Comparison of ENCODE assay signal across 13 cellular contexts in genomic region chr6:15253107-15254073, GRCh38. TPM values are rescaled to one million over a fixed set of nuclear protein-coding genes. Genes with fewer than 3 reads are reported as not detected.
DNase-seq lines count a peak whose midpoint lies in the region; ATAC-seq and TF ChIP-seq lines count a peak whose summit lies in the region.
"Had no signal": no experiment of that assay in that cellular context is flagged by ENCODE, and none has a peak within 500 bp of the region (broad histone marks: within the 10 kb centered on the region; RNA-seq: fewer than 3 reads in every experiment).

No MANE protein-coding gene starts in this region.

- H3K4me3 ChIP-seq in psoas muscle, result no peak overlapping the region
- no peak overlapping the region for H3K4me3 ChIP-seq in neuronal stem cell (ENCODE audit: low read length in 2 of 2)
- H3K4me3 ChIP-seq in thyroid gland (replicated peaks in 1 of 3), result no peak overlapping the region
- H3K4me3 ChIP-seq: mucosa of descending colon had no signal

- TF ChIP-seq POLR2A in thyroid gland (IDR thresholded peaks at IDR 0.05), result no peak

- in situ Hi-C loops in KBM-7 (cut with MboI; ENCODE audit: low pct_unique_long_range_greater_than_20kb, low sequenced_read_pairs), result no loop called here

- no peak overlapping the region for H2AK5ac ChIP-seq in neuronal stem cell (ENCODE audit: low read depth, low read length)

- peaks cover 3% of the 10 kb centered on the region for H3K9me3 Mint-ChIP-seq in activated CD4-positive, alpha-beta T cell treated with anti-CD3 and anti-CD28 coated beads for 36 hours (ENCODE audit: low read depth)
- H3K9me3 Mint-ChIP-seq in activated naive CD8-positive, alpha-beta T cell treated with anti-CD3 and anti-CD28 coated beads, Interleukin-2, amount 50 U/mL, for 24 hours, result no peaks in the 10 kb centered on the region

- peak overlapping the region; percentile 91 for H3K4me3 Mint-ChIP-seq in activated CD4-positive, alpha-beta T cell treated with anti-CD3 and anti-CD28 coated beads for 36 hours
- peak overlapping the region; percentile 95 for H3K4me3 Mint-ChIP-seq in activated naive CD8-positive, alpha-beta T cell treated with anti-CD3 and anti-CD28 coated beads, Interleukin-2, amount 50 U/mL, for 24 hours

- H3K27me3 Mint-ChIP-seq in activated CD4-positive, alpha-beta T cell treated with anti-CD3 and anti-CD28 coated beads for 36 hours, result no peaks in the 10 kb centered on the region
- no peaks in the 10 kb centered on the region for H3K27me3 Mint-ChIP-seq in activated naive CD8-positive, alpha-beta T cell treated with anti-CD3 and anti-CD28 coated beads, Interleukin-2, amount 50 U/mL, for 24 hours

- H3K4me1 Mint-ChIP-seq in activated CD4-positive, alpha-beta T cell treated with anti-CD3 and anti-CD28 coated beads for 36 hours, result peaks cover 91% of the 10 kb centered on the region
- H3K4me1 Mint-ChIP-seq in activated naive CD8-positive, alpha-beta T cell treated with anti-CD3 and anti-CD28 coated beads, Interleukin-2, amount 50 U/mL, for 24 hours, result peaks cover 95% of the 10 kb centered on the region

- POLR2A ChIA-PET in activated CD4-positive, alpha-beta T cell treated with anti-CD3 and anti-CD28 coated beads for 36 hours (lab: Charles Lee), result interaction anchor here (0.7 to 1.0 kb wide), 3 partner anchors 135 to 518 kb away, joined by 3 to 6 read pairs (median 4); no protein-coding TSS in a partner anchor

- H3K4me1 ChIP-seq in psoas muscle (peaks cover 59% of the 10 kb centered on the region), neuronal stem cell (ENCODE audit: control insufficient read depth in 2 of 2, insufficient read depth in 1 of 2, low read depth in 1 of 2, low read length in 2 of 2) (peaks cover 8 to 18% of the 10 kb centered on the region in 2 donors), thyroid gland (peaks cover 20 to 27% of the 10 kb centered on the region in 2 donors)

- CTCF ChIA-PET in activated CD4-positive, alpha-beta T cell treated with anti-CD3 and anti-CD28 coated beads for 36 hours (lab: Charles Lee), result interaction anchor here (0.8 to 1.0 kb wide), 3 partner anchors 11 to 148 kb away, joined by 3 to 4 read pairs (median 4); no protein-coding TSS in a partner anchor

- H3K79me1 ChIP-seq in neuronal stem cell (ENCODE audit: low read depth, low read length), result no peaks in the 10 kb centered on the region

- no peak for TF ChIP-seq CTCF in psoas muscle (IDR thresholded peaks at IDR 0.05)
- no peak for TF ChIP-seq CTCF in thyroid gland (IDR thresholded peaks at IDR 0.05)

- no peak overlapping the region for H3K14ac ChIP-seq in neuronal stem cell (ENCODE audit: low read length)

- DNase-seq in activated CD4-positive, alpha-beta T cell treated with anti-CD3 and anti-CD28 coated beads for 36 hours, result peak; percentile 57
- no peak for DNase-seq in activated CD4-positive, alpha-beta T cell treated with anti-CD3 and anti-CD28 coated beads for 1 hour
- DNase-seq in KBM-7 (peak; percentile 48), psoas muscle (no peak), neuronal stem cell (ENCODE audit: low spot score) (no peak), thyroid gland (no peak), EL (no peak)
- no peak for DNase-seq in activated naive CD8-positive, alpha-beta T cell treated with anti-CD3 and anti-CD28 coated beads, Interleukin-2, amount 50 U/mL, for 24 hours
- DNase-seq: 8988T, DND-41, mucosa of descending colon, NCI-H1436 had no signal

- peak; percentile 24 for ATAC-seq in activated CD4-positive, alpha-beta T cell treated with anti-CD3 and anti-CD28 coated beads for 36 hours
- ATAC-seq in activated naive CD8-positive, alpha-beta T cell treated with anti-CD3 and anti-CD28 coated beads, Interleukin-2, amount 50 U/mL, for 24 hours, result peak; percentile 17
- no peak for ATAC-seq in psoas muscle
- ATAC-seq: mucosa of descending colon, PC-3 had no signal

- H3K23ac ChIP-seq in neuronal stem cell (ENCODE audit: low read depth, low read length, poor library complexity), result no peak overlapping the region

- H3K9me3 ChIP-seq in psoas muscle, result no peaks in the 10 kb centered on the region
- H3K9me3 ChIP-seq in neuronal stem cell (replicated peaks in 1 of 2; ENCODE audit: control insufficient read depth in 2 of 2, insufficient read depth in 1 of 2, low read depth in 1 of 2, low read length in 2 of 2), result peaks cover 0 to 5% of the 10 kb centered on the region in 2 donors
- no peaks in the 10 kb centered on the region for H3K9me3 ChIP-seq in thyroid gland
- H3K9me3 ChIP-seq: mucosa of descending colon had no signal

- H3K36me3 Mint-ChIP-seq in activated CD4-positive, alpha-beta T cell treated with anti-CD3 and anti-CD28 coated beads for 36 hours (ENCODE audit: low read depth), result peaks cover 75% of the 10 kb centered on the region
- H3K36me3 Mint-ChIP-seq in activated naive CD8-positive, alpha-beta T cell treated with anti-CD3 and anti-CD28 coated beads, Interleukin-2, amount 50 U/mL, for 24 hours (ENCODE audit: low read depth), result peaks cover 43% of the 10 kb centered on the region

- no peak overlapping the region for H2BK15ac ChIP-seq in neuronal stem cell (ENCODE audit: low read length)

- no peak overlapping the region for H2BK120ac ChIP-seq in neuronal stem cell (ENCODE audit: low read depth, low read length)

- H3K27ac Mint-ChIP-seq in activated CD4-positive, alpha-beta T cell treated with anti-CD3 and anti-CD28 coated beads for 36 hours, result peak overlapping the region; percentile 100
- peak overlapping the region; percentile 93 for H3K27ac Mint-ChIP-seq in activated naive CD8-positive, alpha-beta T cell treated with anti-CD3 and anti-CD28 coated beads, Interleukin-2, amount 50 U/mL, for 24 hours

- H4K91ac ChIP-seq in neuronal stem cell (ENCODE audit: low read depth, low read length, poor library complexity), result no peak overlapping the region

- 77 to 87% (median 79%) methylated on average over 17 of the region's 17 CpGs for WGBS in psoas muscle, 3 donors
- no CpG with 5 or more reads among the region's 17 CpGs for WGBS in neuronal stem cell (ENCODE audit: extremely low coverage in 2 of 2, insufficient read length in 2 of 2, insufficient replicate concordance in 1 of 2), 2 donors
- WGBS in thyroid gland, 2 donors, result 81 to 86% methylated on average over 17 of the region's 17 CpGs

- H2BK12ac ChIP-seq in neuronal stem cell (ENCODE audit: low read length), result no peak overlapping the region

- H3K18ac ChIP-seq in neuronal stem cell (ENCODE audit: low read length), result no peak overlapping the region

- H3K27ac ChIP-seq in psoas muscle (peak overlapping the region; percentile 98), neuronal stem cell (replicated peaks; ENCODE audit: low read length) (no peak overlapping the region), thyroid gland (no peak overlapping the region)

- no peaks in the 10 kb centered on the region for H3K36me3 ChIP-seq in psoas muscle (ENCODE audit: insufficient read depth in 1 of 2, low read depth in 1 of 2)
- peaks cover 0 to 23% of the 10 kb centered on the region in 2 donors for H3K36me3 ChIP-seq in neuronal stem cell (replicated peaks in 1 of 2; ENCODE audit: control insufficient read depth in 2 of 2, insufficient read depth in 2 of 2, low read length in 2 of 2)
- H3K36me3 ChIP-seq in thyroid gland, result no peaks in the 10 kb centered on the region

- intact Hi-C loops in activated CD4-positive, alpha-beta T cell treated with anti-CD3 and anti-CD28 coated beads for 36 hours (cut with DNase I, micrococcal nuclease), result loop anchor here (1.0 to 10.0 kb wide), 6 partner anchors 48 to 1129 kb away; no protein-coding TSS in a partner anchor
- intact Hi-C loops in psoas muscle (cut with DNase I), result loop anchor here (5.0 to 10.0 kb wide), 4 partner anchors 121 to 239 kb away; no protein-coding TSS in a partner anchor
- intact Hi-C loops in thyroid gland (cut with DNase I), result no loop called here

- no peak overlapping the region for H2AFZ ChIP-seq in neuronal stem cell (ENCODE audit: low read length)

- no peak overlapping the region for H4K8ac ChIP-seq in neuronal stem cell (ENCODE audit: low read depth, low read length)

- H3K4ac ChIP-seq in neuronal stem cell (ENCODE audit: low read length), result no peak overlapping the region

- no peak overlapping the region for H3K9ac ChIP-seq in neuronal stem cell (ENCODE audit: low read depth, low read length, poor library complexity)

- H2BK5ac ChIP-seq in neuronal stem cell (ENCODE audit: low read length), result no peak overlapping the region

- H3K4me2 ChIP-seq in neuronal stem cell (ENCODE audit: insufficient read depth, low read length, poor library complexity, severe bottlenecking), result no peak overlapping the region

- H3K27me3 ChIP-seq in psoas muscle (ENCODE audit: insufficient read depth in 3 of 3, low read length in 2 of 3) (no peaks in the 10 kb centered on the region), neuronal stem cell (ENCODE audit: control insufficient read depth in 3 of 3, insufficient read depth in 3 of 3, low read depth in 1 of 3, low read length in 3 of 3) (no peaks in the 10 kb centered on the region), thyroid gland (no peaks in the 10 kb centered on the region)

RNA-seq across cellular contexts. Expression of gene JARID2, which starts 7.5 kb away (rescaled TPM):
- 10 to 100 TPM; 43.0 to 48.6 TPM for total RNA-seq in activated CD4-positive, alpha-beta T cell treated with anti-CD3 and anti-CD28 coated beads for 36 hours
- total RNA-seq in psoas muscle (10 to 100 TPM in 1 of 4 donors, 1 to 10 TPM in 3; 2.8 to 16.1 (median 7.2) TPM), thyroid gland (1 to 10 TPM; 6.6 to 8.1 (median 7.5) TPM)
- 1 to 10 TPM; 1.1 to 4.9 (median 4.9) TPM for polyA plus RNA-seq in psoas muscle
- polyA plus RNA-seq in neuronal stem cell (2013, experiment 1 of 2), result 45.0 TPM
- polyA plus RNA-seq in neuronal stem cell (2013, experiment 2 of 2), result 46.3 TPM

Comparison
In these comparisons a context has a peak if more than half of its experiments do, and no peak if none do; other contexts are left out.
1. DNase-seq: peak in activated CD4-positive, alpha-beta T cell treated with anti-CD3 and anti-CD28 coated beads for 36 hours (single experiment) and KBM-7 (single experiment); none in activated CD4-positive, alpha-beta T cell treated with anti-CD3 and anti-CD28 coated beads for 1 hour (single experiment), activated naive CD8-positive, alpha-beta T cell treated with anti-CD3 and anti-CD28 coated beads, Interleukin-2, amount 50 U/mL, for 24 hours (single experiment), psoas muscle (0 of 2), neuronal stem cell (single experiment), thyroid gland (0 of 2) and EL (single experiment).
2. ATAC-seq: peak in activated CD4-positive, alpha-beta T cell treated with anti-CD3 and anti-CD28 coated beads for 36 hours (single experiment) and activated naive CD8-positive, alpha-beta T cell treated with anti-CD3 and anti-CD28 coated beads, Interleukin-2, amount 50 U/mL, for 24 hours (single experiment); none in psoas muscle (0 of 4).